ENCODE assay signal across 18 cellular contexts in genomic region chr2:188079176-188079575, GRCh38.
DNase-seq lines count a peak whose midpoint lies in the region; ATAC-seq and TF ChIP-seq lines count a peak whose summit lies in the region.
"Had no signal": no experiment of that assay in that cellular context is flagged by ENCODE, and none has a peak within 500 bp of the region (broad histone marks: within the 10 kb centered on the region; RNA-seq: fewer than 3 reads in every experiment).

No MANE protein-coding gene starts in this region.

- H3K4me3 Mint-ChIP-seq in osteocyte (ENCODE audit: unreplicated experiment) = no peak overlapping the region
- H3K4me3 Mint-ChIP-seq: activated CD8-positive, alpha-beta T cell treated with anti-CD3 and anti-CD28 coated beads, Interleukin-2, amount 10 ng/mL, durations not matched to agents 7 days and 5 days; CD4-positive, CD25-positive, alpha-beta regulatory T cell; naive thymus-derived CD4-positive, alpha-beta T cell; stimulated activated naive CD8-positive, alpha-beta T cell treated with anti-CD3 and anti-CD28 coated beads, Interleukin-15, amount 100 ng/mL, for 72 hours had no signal

- TF ChIP-seq EP300 in esophagus muscularis mucosa (IDR thresholded peaks at IDR 0.05) = no peak

- ATAC-seq in HG02885 (IDR thresholded peaks at IDR 0.05; ENCODE audit: poor library complexity, unreplicated experiment) = no peak
- ATAC-seq: activated CD8-positive, alpha-beta T cell treated with anti-CD3 and anti-CD28 coated beads, Interleukin-2, amount 10 ng/mL, durations not matched to agents 7 days and 5 days; gastroesophageal sphincter; left colon; naive thymus-derived CD4-positive, alpha-beta T cell; right cardiac atrium; stimulated activated naive CD8-positive, alpha-beta T cell treated with anti-CD3 and anti-CD28 coated beads, Interleukin-15, amount 100 ng/mL, for 72 hours had no signal

- TF ChIP-seq POLR2A in esophagus muscularis mucosa (IDR thresholded peaks at IDR 0.05; ENCODE audit: low read depth) = no peak

- no peak for TF ChIP-seq CTCF in osteocyte (IDR thresholded peaks at IDR 0.05)
- no peak for TF ChIP-seq CTCF in esophagus muscularis mucosa (IDR thresholded peaks at IDR 0.05)

- no peaks in the 10 kb centered on the region for H3K36me3 ChIP-seq in esophagus muscularis mucosa
- H3K36me3 ChIP-seq: gastroesophageal sphincter, Peyer's patch had no signal

- peaks cover 0 to 2% (median 0%) of the 10 kb centered on the region in 4 donors for H3K9me3 ChIP-seq in esophagus muscularis mucosa
- H3K9me3 ChIP-seq: Peyer's patch had no signal

- no peaks in the 10 kb centered on the region for H3K27me3 ChIP-seq in esophagus muscularis mucosa
- H3K27me3 ChIP-seq: gastroesophageal sphincter, Peyer's patch had no signal

- 78% methylated on average over 1 of the region's 1 CpG for WGBS in esophagus muscularis mucosa

- intact Hi-C loops in esophagus muscularis mucosa (cut with DNase I) = no loop called here

- peak; percentile 97 for DNase-seq in EH (ENCODE audit: low read depth)
- DNase-seq in NCI-H69 (lab: John Stamatoyannopoulos, UW) = peak; percentile 5
- DNase-seq in epidermal melanocyte (ENCODE audit: insufficient read length, low spot score) = peak; percentile 17
- no peak for DNase-seq in osteocyte (ENCODE audit: extremely low spot score, unreplicated experiment)
- DNase-seq in activated CD4-positive, alpha-beta T cell treated with anti-CD3 and anti-CD28 coated beads for 4 hours = no peak
- DNase-seq in SKM-1 treated with dmso at 0.1 percent for 144 hours (lab: John Stamatoyannopoulos, UW; ENCODE audit: unreplicated experiment) = no peak
- no peak for DNase-seq in esophagus muscularis mucosa (ENCODE audit: extremely low spot score)
- DNase-seq: activated CD8-positive, alpha-beta T cell treated with anti-CD3 and anti-CD28 coated beads, Interleukin-2, amount 10 ng/mL, durations not matched to agents 7 days and 5 days; activated gamma-delta T cell treated with Interleukin-2 at 50 U/mL for 16 hours; CD4-positive, CD25-positive, alpha-beta regulatory T cell; left colon; naive thymus-derived CD4-positive, alpha-beta T cell; NCI-H510A treated with DMSO at 0.1 percent for 48 hours; Peyer's patch; right cardiac atrium; stimulated activated naive CD8-positive, alpha-beta T cell treated with anti-CD3 and anti-CD28 coated beads, Interleukin-15, amount 100 ng/mL, for 72 hours had no signal

- H3K27ac Mint-ChIP-seq in osteocyte (ENCODE audit: unreplicated experiment) = peak overlapping the region; percentile 78
- H3K27ac Mint-ChIP-seq: activated CD8-positive, alpha-beta T cell treated with anti-CD3 and anti-CD28 coated beads, Interleukin-2, amount 10 ng/mL, durations not matched to agents 7 days and 5 days; CD4-positive, CD25-positive, alpha-beta regulatory T cell; naive thymus-derived CD4-positive, alpha-beta T cell; stimulated activated naive CD8-positive, alpha-beta T cell treated with anti-CD3 and anti-CD28 coated beads, Interleukin-15, amount 100 ng/mL, for 72 hours had no signal

- H3K9me3 Mint-ChIP-seq in osteocyte (ENCODE audit: unreplicated experiment) = peaks cover 1% of the 10 kb centered on the region

- H3K36me3 Mint-ChIP-seq in osteocyte (ENCODE audit: unreplicated experiment) = no peaks in the 10 kb centered on the region
- H3K36me3 Mint-ChIP-seq: CD4-positive, CD25-positive, alpha-beta regulatory T cell; naive thymus-derived CD4-positive, alpha-beta T cell had no signal

- no peak overlapping the region for H3K27ac ChIP-seq in esophagus muscularis mucosa (replicated peaks in 1 of 4)
- H3K27ac ChIP-seq: gastroesophageal sphincter, Peyer's patch had no signal

- H3K4me1 Mint-ChIP-seq in osteocyte (ENCODE audit: unreplicated experiment) = peaks cover 15% of the 10 kb centered on the region
- H3K4me1 Mint-ChIP-seq: CD4-positive, CD25-positive, alpha-beta regulatory T cell; naive thymus-derived CD4-positive, alpha-beta T cell; stimulated activated naive CD8-positive, alpha-beta T cell treated with anti-CD3 and anti-CD28 coated beads, Interleukin-15, amount 100 ng/mL, for 72 hours had no signal

- H3K4me3 ChIP-seq in esophagus muscularis mucosa = no peak overlapping the region
- H3K4me3 ChIP-seq: gastroesophageal sphincter, Peyer's patch had no signal

- no peaks in the 10 kb centered on the region for H3K4me1 ChIP-seq in esophagus muscularis mucosa
- H3K4me1 ChIP-seq: gastroesophageal sphincter, Peyer's patch had no signal

- H3K27me3 Mint-ChIP-seq in osteocyte (ENCODE audit: unreplicated experiment) = peaks cover 3% of the 10 kb centered on the region
- H3K27me3 Mint-ChIP-seq: CD4-positive, CD25-positive, alpha-beta regulatory T cell had no signal

Comparison
In these comparisons a context has a peak if more than half of its experiments do, and no peak if none do; other contexts are left out.
1. DNase-seq: peak in EH (single experiment), NCI-H69 (single experiment) and epidermal melanocyte (single experiment); none in osteocyte (single experiment), activated CD4-positive, alpha-beta T cell treated with anti-CD3 and anti-CD28 coated beads for 4 hours (0 of 2), SKM-1 treated with dmso at 0.1 percent for 144 hours (single experiment) and esophagus muscularis mucosa (single experiment).